In the genomic region with DNA sequence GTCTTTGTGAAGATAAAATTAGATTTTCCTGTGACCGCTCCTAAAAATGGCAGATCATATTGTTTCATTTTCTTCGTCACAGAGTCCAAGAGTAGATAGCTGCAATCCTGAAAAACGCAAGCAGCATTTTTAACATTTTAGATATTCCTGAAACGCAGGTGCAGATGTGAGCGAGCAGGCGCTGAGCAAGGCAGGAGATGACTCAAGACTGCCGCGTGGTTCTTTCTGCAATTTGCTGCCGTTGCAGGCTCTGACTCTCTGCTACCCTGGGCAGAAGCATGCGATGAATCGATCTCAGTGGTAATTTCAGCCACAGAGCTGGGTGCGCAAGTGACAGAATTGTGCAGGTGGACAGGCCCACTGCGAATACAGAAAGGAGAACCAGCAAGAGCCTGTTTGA, we compare ENCODE assay signal across 21 cellular contexts.
DNase-seq lines count a peak whose midpoint lies in the region; FAIRE-seq and TF ChIP-seq lines count a peak whose summit lies in the region.
"Had no signal": no experiment of that assay in that cellular context is flagged by ENCODE, and none has a peak within 500 bp of the region (broad histone marks: within the 10 kb centered on the region; RNA-seq: fewer than 3 reads in every experiment).

No MANE protein-coding gene starts in this region.

- H2AK5ac ChIP-seq in H1 (ENCODE audit: low read depth, low read length): no peak overlapping the region
- no peak overlapping the region for H2AK5ac ChIP-seq in neuronal stem cell (ENCODE audit: low read depth, low read length)

- TF ChIP-seq EP300 in H1 (IDR thresholded peaks at IDR 0.05; ENCODE audit: borderline replicate concordance in 1 of 2, low read depth in 2 of 2, low read length in 2 of 2): no peak

- peaks cover 2 to 3% (median 3%) of the 10 kb centered on the region in 3 donors for H3K27me3 Mint-ChIP-seq in immature natural killer cell (ENCODE audit: low read depth in 3 of 3)
- H3K27me3 Mint-ChIP-seq: IgD-negative memory B cell had no signal

- H3K4me3 Mint-ChIP-seq in immature natural killer cell: no peak overlapping the region
- H3K4me3 Mint-ChIP-seq: CD8-positive, alpha-beta T cell; HFFc6; IgD-negative memory B cell had no signal

- H3K79me2 ChIP-seq in MM.1S (ENCODE audit: low read length): no peaks in the 10 kb centered on the region
- no peaks in the 10 kb centered on the region for H3K79me2 ChIP-seq in H1 (ENCODE audit: control insufficient read depth in 1 of 2, insufficient read depth in 2 of 2, low read length in 2 of 2)

- H3K9ac ChIP-seq in MM.1S (ENCODE audit: low read length): peak overlapping the region; percentile 66
- no peak overlapping the region for H3K9ac ChIP-seq in H1 (replicated peaks in 1 of 4; ENCODE audit: extremely low read depth in 1 of 4, low read depth in 3 of 4, low read length in 3 of 4)
- H3K9ac ChIP-seq in neuronal stem cell (ENCODE audit: low read depth, low read length, poor library complexity): no peak overlapping the region
- H3K9ac ChIP-seq: GM23248 had no signal

- no peak for TF ChIP-seq POLR2A in H1 (IDR thresholded peaks at IDR 0.05; ENCODE audit: control extremely low read depth in 1 of 2, low read depth in 2 of 2, low read length in 2 of 2)

- CTCF ChIA-PET in H1 (lab: Charles Lee; ENCODE audit: partially characterized antibody): interaction anchor here (1.2 to 1.5 kb wide), 2 partner anchors 11 to 132 kb away, joined by 3 to 4 read pairs; no protein-coding TSS in a partner anchor
- CTCF ChIA-PET in HEK293T (lab: Yijun Ruan, JAX): no interaction called here

- H3K4me1 ChIP-seq in MM.1S (ENCODE audit: low read length) (peaks cover 21% of the 10 kb centered on the region), H1 (replicated peaks in 1 of 4; ENCODE audit: control insufficient read depth in 3 of 4, insufficient read depth in 4 of 4, low read length in 3 of 4) (peaks cover 0 to 3% (median 0%) of the 10 kb centered on the region in 4 experiments; a peak in 3 of 7 replicates), neuronal stem cell (ENCODE audit: control insufficient read depth in 2 of 2, insufficient read depth in 1 of 2, low read depth in 1 of 2, low read length in 2 of 2) (peaks cover 0 to 3% of the 10 kb centered on the region in 2 donors)
- H3K4me1 ChIP-seq: A549, BE2C, HAP-1 had no signal

- H3K4me3 ChIP-seq in MM.1S (ENCODE audit: low read length) (peak overlapping the region; percentile 58), H1 (ENCODE audit: extremely low read depth in 1 of 4, insufficient read depth in 2 of 4, low read depth in 3 of 4, low read length in 4 of 4) (no peak overlapping the region; a peak in 1 of 8 replicates), neuronal stem cell (ENCODE audit: low read length in 2 of 2) (no peak overlapping the region)
- H3K4me3 ChIP-seq: A549, GM23248, HAP-1 had no signal

- H4K91ac ChIP-seq in H1 (replicated peaks; ENCODE audit: insufficient read length, low read length) (no peak overlapping the region), neuronal stem cell (ENCODE audit: low read depth, low read length, poor library complexity) (no peak overlapping the region)

- H3K14ac ChIP-seq in H1 (ENCODE audit: insufficient read length) (no peak overlapping the region), neuronal stem cell (ENCODE audit: low read length) (no peak overlapping the region)

- H4K8ac ChIP-seq in H1 (ENCODE audit: extremely low read depth, insufficient read depth, low read length): peak overlapping the region; percentile 29; the same call in 1 of the 2 replicates
- no peak overlapping the region for H4K8ac ChIP-seq in neuronal stem cell (ENCODE audit: low read depth, low read length)

- no peak overlapping the region for H4K5ac ChIP-seq in H1 (ENCODE audit: insufficient read length, low read depth, low read length)

- H3K9me3 Mint-ChIP-seq in immature natural killer cell: peaks cover 0 to 21% (median 5%) of the 10 kb centered on the region in 6 donors

- H3K23me2 ChIP-seq in H1 (ENCODE audit: low read depth, low read length): no peaks in the 10 kb centered on the region

- H2BK20ac ChIP-seq in H1 (ENCODE audit: low read length): 0 out of 2 replicates have a peak overlapping the region, but pooled peaks have one; percentile 51

- TF ChIP-seq CTCF in MM.1S (IDR thresholded peaks at IDR 0.05; ENCODE audit: low read length): 0 out of 2 replicates have a peak, but pooled peaks have one; percentile 10
- no peak for TF ChIP-seq CTCF in H1 (IDR thresholded peaks at IDR 0.05; ENCODE audit: control extremely low read depth in 1 of 3, insufficient read depth in 1 of 3, low read depth in 1 of 3, low read length in 3 of 3)

- POLR2A ChIA-PET in H1 (lab: Charles Lee; ENCODE audit: partially characterized antibody): no interaction called here
- POLR2A ChIA-PET in HEK293T (lab: Yijun Ruan, JAX): no interaction called here

- no peak overlapping the region for H3K27ac Mint-ChIP-seq in immature natural killer cell
- H3K27ac Mint-ChIP-seq: CD8-positive, alpha-beta T cell; HFFc6; IgD-negative memory B cell had no signal

- no peak for FAIRE-seq in H1 (lab: Jason Lieb, UNC)
- FAIRE-seq: A549, D721Med, GM19239 had no signal

- H2BK15ac ChIP-seq in H1 (ENCODE audit: low read length) (peak overlapping the region; percentile 73; the same call in 1 of the 2 replicates), neuronal stem cell (ENCODE audit: low read length) (peak overlapping the region; percentile 15)

- no peak overlapping the region for H3K56ac ChIP-seq in H1 (replicated peaks; ENCODE audit: insufficient read length, low read depth, low read length)

- no peaks in the 10 kb centered on the region for H3K36me3 ChIP-seq in MM.1S (replicated peaks; ENCODE audit: insufficient read depth, low read length)
- H3K36me3 ChIP-seq in H1 (ENCODE audit: control insufficient read depth in 2 of 4, insufficient read depth in 4 of 4, low read length in 3 of 4): no peaks in the 10 kb centered on the region
- no peaks in the 10 kb centered on the region for H3K36me3 ChIP-seq in neuronal stem cell (replicated peaks in 1 of 2; ENCODE audit: control insufficient read depth in 2 of 2, insufficient read depth in 2 of 2, low read length in 2 of 2)
- H3K36me3 ChIP-seq: BE2C, HAP-1 had no signal

- H3K23ac ChIP-seq in H1 (ENCODE audit: insufficient read length): no peak overlapping the region
- H3K23ac ChIP-seq in neuronal stem cell (ENCODE audit: low read depth, low read length, poor library complexity): peak overlapping the region; percentile 29

- no peaks in the 10 kb centered on the region for H3K4me1 Mint-ChIP-seq in immature natural killer cell
- H3K4me1 Mint-ChIP-seq: IgD-negative memory B cell had no signal

- H3K27me3 ChIP-seq in MM.1S (replicated peaks; ENCODE audit: insufficient read depth, low read length) (no peaks in the 10 kb centered on the region), H1 (replicated peaks in 1 of 4; ENCODE audit: control insufficient read depth in 3 of 4, extremely low read depth in 1 of 4, insufficient read depth in 3 of 4, low read length in 3 of 4) (no peaks in the 10 kb centered on the region), neuronal stem cell (ENCODE audit: control insufficient read depth in 3 of 3, insufficient read depth in 3 of 3, low read depth in 1 of 3, low read length in 3 of 3) (peaks cover 0 to 5% (median 0%) of the 10 kb centered on the region in 3 experiments)

- no peaks in the 10 kb centered on the region for H4K20me1 ChIP-seq in MM.1S (ENCODE audit: insufficient read depth, low read length)
- no peaks in the 10 kb centered on the region for H4K20me1 ChIP-seq in H1 (replicated peaks in 1 of 2; ENCODE audit: control insufficient read depth in 1 of 2, insufficient read depth in 2 of 2, low read length in 2 of 2)

- TF ChIP-seq RAD21 in H1 (IDR thresholded peaks at IDR 0.05 in 1 of 2, conservative IDR thresholded peaks at IDR 0.05 in 1 of 2; ENCODE audit: low read depth in 2 of 2, low read length in 2 of 2): no peak

- H2BK5ac ChIP-seq in H1 (ENCODE audit: low read depth, low read length) (no peak overlapping the region), neuronal stem cell (ENCODE audit: low read length) (no peak overlapping the region)

- 85% methylated on average over 13 of the region's 13 CpGs; no CpG with 5 or more reads in 1 of the 2 experiments for WGBS in H1 (ENCODE audit: extremely low coverage in 1 of 2, insufficient coverage in 1 of 2, insufficient read length in 1 of 2, insufficient replicate concordance in 2 of 2, low coverage in 1 of 2, low lambda C conversion rate in 2 of 2, missing lambda C conversion rate in 1 of 2), 2 experiments
- no CpG with 5 or more reads among the region's 13 CpGs for WGBS in neuronal stem cell (ENCODE audit: extremely low coverage in 2 of 2, insufficient read length in 2 of 2, insufficient replicate concordance in 1 of 2), 2 donors

- H3K4me2 ChIP-seq in MM.1S (ENCODE audit: low read depth, low read length): peak overlapping the region; percentile 88
- H3K4me2 ChIP-seq in H1 (ENCODE audit: insufficient read depth in 1 of 2, low read depth in 2 of 2, low read length in 2 of 2): no peak overlapping the region
- H3K4me2 ChIP-seq in neuronal stem cell (ENCODE audit: insufficient read depth, low read length, poor library complexity, severe bottlenecking): no peak overlapping the region
- H3K4me2 ChIP-seq: A549 had no signal

- peaks cover 24% of the 10 kb centered on the region for H3F3A ChIP-seq in MM.1S (ENCODE audit: insufficient read depth, low read length)

- no peaks in the 10 kb centered on the region for H3K9me2 ChIP-seq in MM.1S (replicated peaks; ENCODE audit: insufficient read depth, low read length)

- peak overlapping the region; percentile 92 for H3K27ac ChIP-seq in MM.1S (ENCODE audit: low read length)
- no peak overlapping the region for H3K27ac ChIP-seq in H1 (ENCODE audit: low read depth, low read length)
- no peak overlapping the region for H3K27ac ChIP-seq in neuronal stem cell (replicated peaks; ENCODE audit: low read length)
- H3K27ac ChIP-seq: A549, C4-2B, GM23248 had no signal

- no peaks in the 10 kb centered on the region for H3K36me3 Mint-ChIP-seq in immature natural killer cell
- H3K36me3 Mint-ChIP-seq: CD8-positive, alpha-beta T cell; IgD-negative memory B cell had no signal

- 0 out of 2 replicates have a peak overlapping the region, but pooled peaks have one; percentile 42 for H2BK12ac ChIP-seq in H1 (ENCODE audit: low read depth, low read length)
- H2BK12ac ChIP-seq in neuronal stem cell (ENCODE audit: low read length): no peak overlapping the region

- H3K9me3 ChIP-seq in MM.1S (replicated peaks; ENCODE audit: insufficient read depth, low read length): no peaks in the 10 kb centered on the region
- 0 out of 4 replicates have a peak, but pooled peaks cover 0 to 6% of the 10 kb centered on the region in 2 experiments for H3K9me3 ChIP-seq in H1 (ENCODE audit: insufficient read depth in 2 of 2, low read depth in 1 of 2, low read length in 1 of 2)
- H3K9me3 ChIP-seq in neuronal stem cell (replicated peaks in 1 of 2; ENCODE audit: control insufficient read depth in 2 of 2, insufficient read depth in 1 of 2, low read depth in 1 of 2, low read length in 2 of 2): peaks cover 0 to 2% of the 10 kb centered on the region in 2 donors
- H3K9me3 ChIP-seq: A549, BE2C, HAP-1 had no signal

- H2AFZ ChIP-seq in MM.1S (ENCODE audit: low read length) (peak overlapping the region; percentile 51), H1 (ENCODE audit: low read length) (peak overlapping the region; percentile 95), neuronal stem cell (ENCODE audit: low read length) (no peak overlapping the region)
- H2AFZ ChIP-seq: GM23248 had no signal

- peak; percentile 93 for DNase-seq in MM.1S
- no peak for DNase-seq in H1 (ENCODE audit: low read depth in 1 of 2, low spot score in 2 of 2)
- DNase-seq in neuronal stem cell (ENCODE audit: low spot score): no peak
- DNase-seq in immature natural killer cell: no peak
- no peak for DNase-seq in HEK293T (ENCODE audit: extremely low spot score)
- DNase-seq in DMS53 (lab: John Stamatoyannopoulos, UW): no peak
- DNase-seq in effector CD8-positive, alpha-beta T cell (lab: John Stamatoyannopoulos, UW): no peak
- DNase-seq: BE2C; CD8-positive, alpha-beta T cell; COR-L47; DMS153; DND-41; GF-D8; GM23248; HFFc6 had no signal

- H3K18ac ChIP-seq in H1 (ENCODE audit: extremely low read depth, low read length): no peak overlapping the region
- H3K18ac ChIP-seq in neuronal stem cell (ENCODE audit: low read length): peak overlapping the region; percentile 3

- no peak overlapping the region for H3K4ac ChIP-seq in H1 (replicated peaks; ENCODE audit: insufficient read length, low read depth, low read length)
- H3K4ac ChIP-seq in neuronal stem cell (ENCODE audit: low read length): no peak overlapping the region

- H2BK120ac ChIP-seq in H1 (replicated peaks; ENCODE audit: low read depth, low read length) (no peak overlapping the region), neuronal stem cell (ENCODE audit: low read depth, low read length) (no peak overlapping the region)

- H3K79me1 ChIP-seq in H1 (ENCODE audit: low read depth, low read length) (no peaks in the 10 kb centered on the region), neuronal stem cell (ENCODE audit: low read depth, low read length) (no peaks in the 10 kb centered on the region)
